ENCODE assay signal across 10 cellular contexts in genomic region chr13:98475521-98475920, GRCh38.
DNase-seq lines count a peak whose midpoint lies in the region; ATAC-seq and TF ChIP-seq lines count a peak whose summit lies in the region.
"Had no signal": no experiment of that assay in that cellular context is flagged by ENCODE, and none has a peak within 500 bp of the region (broad histone marks: within the 10 kb centered on the region; RNA-seq: fewer than 3 reads in every experiment).

No MANE protein-coding gene starts in this region.

- H2AFZ ChIP-seq in DND-41 (ENCODE audit: low read depth, low read length) (no peak overlapping the region), neural progenitor cell (replicated peaks) (no peak overlapping the region)

- peaks cover 32% of the 10 kb centered on the region for H3F3A ChIP-seq in neural progenitor cell (ENCODE audit: low read depth)

- TF ChIP-seq POLR2A in NB4 (IDR thresholded peaks at IDR 0.05; ENCODE audit: extremely low read depth, insufficient read length): no peak

- H3K27ac ChIP-seq in DND-41 (ENCODE audit: low read length): peak overlapping the region; percentile 47; the same call in 1 of the 2 replicates
- peak overlapping the region; percentile 82 for H3K27ac ChIP-seq in effector memory CD4-positive, alpha-beta T cell (ENCODE audit: insufficient read depth, low read length, poor library complexity, severe bottlenecking)
- H3K27ac ChIP-seq in neural progenitor cell: no peak overlapping the region

- H3K27me3 Mint-ChIP-seq in neural progenitor cell (ENCODE audit: insufficient read depth, low read depth): peaks cover 4% of the 10 kb centered on the region

- peaks cover 58% of the 10 kb centered on the region for H3K79me2 ChIP-seq in DND-41 (ENCODE audit: insufficient read depth, low read length)
- H3K79me2 ChIP-seq in neural progenitor cell (ENCODE audit: low read depth): peaks cover 72% of the 10 kb centered on the region

- H3K4me1 Mint-ChIP-seq in neural progenitor cell: peaks cover 49% of the 10 kb centered on the region

- DNase-seq in DND-41 (no peak), NB4 (ENCODE audit: low read depth) (peak; percentile 81), neural progenitor cell (ENCODE audit: low spot score) (peak; percentile 93), NCI-H2107 treated with DMSO at 0.1 percent for 48 hours (lab: John Stamatoyannopoulos, UW; ENCODE audit: unreplicated experiment) (no peak), NCI-H2196 treated with DMSO at 0.1 percent for 48 hours (lab: John Stamatoyannopoulos, UW; ENCODE audit: unreplicated experiment) (no peak), NCI-H2171 (lab: John Stamatoyannopoulos, UW) (no peak)
- no peak for DNase-seq in effector memory CD4-positive, alpha-beta T cell
- DNase-seq: cerebellar nuclear complex, NCI-H187 had no signal

- no peaks in the 10 kb centered on the region for H3K9me3 Mint-ChIP-seq in neural progenitor cell

- H3K4me3 Mint-ChIP-seq in neural progenitor cell: no peak overlapping the region

- H4K20me1 ChIP-seq in DND-41 (ENCODE audit: insufficient read depth, low read length) (peaks cover 45% of the 10 kb centered on the region), neural progenitor cell (ENCODE audit: low read depth) (peaks cover 75% of the 10 kb centered on the region)

- peaks cover 54% of the 10 kb centered on the region for H3K36me3 ChIP-seq in DND-41 (ENCODE audit: insufficient read depth, low read length)
- H3K36me3 ChIP-seq in effector memory CD4-positive, alpha-beta T cell (ENCODE audit: control insufficient read depth, insufficient read depth, low read length): peaks cover 38% of the 10 kb centered on the region
- no peaks in the 10 kb centered on the region for H3K36me3 ChIP-seq in neural progenitor cell

- no peak for TF ChIP-seq CTCF in DND-41 (IDR thresholded peaks at IDR 0.05; ENCODE audit: borderline replicate concordance, extremely low read depth, low read length, poor library complexity, severe bottlenecking)
- no peak for TF ChIP-seq CTCF in NB4 (IDR thresholded peaks at IDR 0.05; ENCODE audit: low read depth, low read length)
- no peak for TF ChIP-seq CTCF in neural progenitor cell (IDR thresholded peaks at IDR 0.05)

- H3K9me3 ChIP-seq in DND-41 (ENCODE audit: insufficient read depth, low read length, severe bottlenecking): no peaks in the 10 kb centered on the region
- no peaks in the 10 kb centered on the region for H3K9me3 ChIP-seq in effector memory CD4-positive, alpha-beta T cell (ENCODE audit: control insufficient read depth, low read length)
- no peaks in the 10 kb centered on the region for H3K9me3 ChIP-seq in neural progenitor cell (ENCODE audit: low read depth)

- H3K4me1 ChIP-seq in DND-41 (ENCODE audit: insufficient read depth, low read length): peaks cover 38% of the 10 kb centered on the region
- H3K4me1 ChIP-seq in effector memory CD4-positive, alpha-beta T cell (ENCODE audit: control insufficient read depth, insufficient read depth, low read length, poor library complexity, severe bottlenecking): peaks cover 44% of the 10 kb centered on the region
- peaks cover 49% of the 10 kb centered on the region for H3K4me1 ChIP-seq in neural progenitor cell

- H3K27ac Mint-ChIP-seq in neural progenitor cell: no peak overlapping the region

- H3K36me3 Mint-ChIP-seq in neural progenitor cell: peaks cover 42% of the 10 kb centered on the region

- H3K4me2 ChIP-seq in DND-41 (ENCODE audit: insufficient read depth, low read length) (peak overlapping the region; percentile 64; the same call in 1 of the 2 replicates), neural progenitor cell (peak overlapping the region; percentile 67)

- ATAC-seq in DND-41 (ENCODE audit: insufficient read depth, low read depth) (no peak), GM21737 (IDR thresholded peaks at IDR 0.05; ENCODE audit: unreplicated experiment) (no peak)

- H3K9ac ChIP-seq in DND-41 (ENCODE audit: low read depth, low read length): peak overlapping the region; percentile 21; the same call in 1 of the 2 replicates
- no peak overlapping the region for H3K9ac ChIP-seq in neural progenitor cell

- H3K27me3 ChIP-seq in DND-41 (ENCODE audit: insufficient read depth, low read length, poor library complexity) (no peaks in the 10 kb centered on the region), neural progenitor cell (no peaks in the 10 kb centered on the region)
- no peaks in the 10 kb centered on the region for H3K27me3 ChIP-seq in effector memory CD4-positive, alpha-beta T cell (replicated peaks; ENCODE audit: control insufficient read depth, insufficient read depth, low read length, poor library complexity, severe bottlenecking)

- H3K4me3 ChIP-seq in DND-41 (ENCODE audit: low read depth in 1 of 2, low read length in 2 of 2) (no peak overlapping the region), NB4 (ENCODE audit: low read depth, low read length) (no peak overlapping the region), neural progenitor cell (no peak overlapping the region)
- no peak overlapping the region for H3K4me3 ChIP-seq in effector memory CD4-positive, alpha-beta T cell (ENCODE audit: insufficient read depth, low read depth, low read length, poor library complexity, severe bottlenecking)

Comparison
In these comparisons a context has a peak if more than half of its experiments do, and no peak if none do; other contexts are left out.
1. DNase-seq: peak in NB4 (single experiment) and neural progenitor cell (single experiment); none in DND-41 (single experiment), effector memory CD4-positive, alpha-beta T cell (0 of 3), NCI-H2107 treated with DMSO at 0.1 percent for 48 hours (single experiment), NCI-H2196 treated with DMSO at 0.1 percent for 48 hours (single experiment) and NCI-H2171 (single experiment).